In genomic region chr3:133943639-133944131, GRCh38 we compare ENCODE assay signal across 9 cellular contexts. TPM values are rescaled to one million over a fixed set of nuclear protein-coding genes. Genes with fewer than 3 reads are reported as not detected.
DNase-seq lines count a peak whose midpoint lies in the region; ATAC-seq and TF ChIP-seq lines count a peak whose summit lies in the region.
"Had no signal": no experiment of that assay in that cellular context is flagged by ENCODE, and none has a peak within 500 bp of the region (broad histone marks: within the 10 kb centered on the region; RNA-seq: fewer than 3 reads in every experiment).

No MANE protein-coding gene starts in this region.

- peaks cover 44 to 73% (median 63%) of the 10 kb centered on the region in 4 donors for H3K4me1 ChIP-seq in esophagus muscularis mucosa

- H3K36me3 Mint-ChIP-seq in activated CD8-positive, alpha-beta T cell treated with anti-CD3 and anti-CD28 coated beads for 36 hours (ENCODE audit: low read depth), result no peaks in the 10 kb centered on the region

- no peaks in the 10 kb centered on the region for H3K9me3 ChIP-seq in esophagus muscularis mucosa

- DNase-seq in RWPE1 (ENCODE audit: low spot score) (peak; percentile 82), esophagus muscularis mucosa (ENCODE audit: extremely low spot score) (no peak), sciatic nerve (ENCODE audit: low spot score) (no peak), NCI-H748 treated with DMSO at 0.1 percent for 48 hours (lab: John Stamatoyannopoulos, UW) (no peak), DMS153 treated with DMSO at 0.1 percent for 48 hours (lab: John Stamatoyannopoulos, UW; ENCODE audit: unreplicated experiment) (no peak), HEK293T (ENCODE audit: extremely low spot score) (no peak)
- DNase-seq in activated CD8-positive, alpha-beta T cell treated with anti-CD3 and anti-CD28 coated beads for 36 hours, result no peak
- DNase-seq: activated T-cell treated with anti-CD3 and anti-CD28 coated beads, Interleukin-2, amount 50 U/mL, for 48 hours had no signal

- ATAC-seq in GM18868 (IDR thresholded peaks at IDR 0.05; ENCODE audit: unreplicated experiment) (peak; percentile 53), sciatic nerve (peak; percentile 51)
- no peak for ATAC-seq in activated CD8-positive, alpha-beta T cell treated with anti-CD3 and anti-CD28 coated beads for 36 hours

- peaks cover 8% of the 10 kb centered on the region for H3K4me1 Mint-ChIP-seq in activated CD8-positive, alpha-beta T cell treated with anti-CD3 and anti-CD28 coated beads for 36 hours (ENCODE audit: low read depth)

- no peak for TF ChIP-seq POLR2A in esophagus muscularis mucosa (IDR thresholded peaks at IDR 0.05; ENCODE audit: low read depth)

- H3K27ac Mint-ChIP-seq in activated CD8-positive, alpha-beta T cell treated with anti-CD3 and anti-CD28 coated beads for 36 hours, result no peak overlapping the region

- H3K9me3 Mint-ChIP-seq in activated CD8-positive, alpha-beta T cell treated with anti-CD3 and anti-CD28 coated beads for 36 hours, result no peaks in the 10 kb centered on the region

- H3K4me3 Mint-ChIP-seq in activated CD8-positive, alpha-beta T cell treated with anti-CD3 and anti-CD28 coated beads for 36 hours, result no peak overlapping the region

- CTCF ChIA-PET in RWPE1 (lab: Yijun Ruan, JAX), result interaction anchor here (1.0 kb wide), 1 partner anchor 12 kb away, joined by 3 read pairs; no protein-coding TSS in a partner anchor
- CTCF ChIA-PET in activated CD8-positive, alpha-beta T cell treated with anti-CD3 and anti-CD28 coated beads for 36 hours (lab: Charles Lee), result no interaction called here
- CTCF ChIA-PET in HEK293T (lab: Yijun Ruan, JAX), result no interaction called here

- WGBS in esophagus muscularis mucosa, result 68% methylated on average over 5 of the region's 5 CpGs

- TF ChIP-seq EP300 in esophagus muscularis mucosa (IDR thresholded peaks at IDR 0.05), result no peak

- intact Hi-C loops in esophagus muscularis mucosa (cut with DNase I) (no loop called here), sciatic nerve (cut with DNase I) (no loop called here)
- intact Hi-C loops in activated CD8-positive, alpha-beta T cell treated with anti-CD3 and anti-CD28 coated beads for 36 hours (cut with micrococcal nuclease), result no loop called here

- peak overlapping the region; percentile 96 for H3K27ac ChIP-seq in RWPE1
- H3K27ac ChIP-seq in esophagus muscularis mucosa (replicated peaks in 1 of 4), result peak overlapping the region; percentile 63 to 73 (median 66)

- TF ChIP-seq CTCF in RWPE1 (conservative IDR thresholded peaks at IDR 0.05; ENCODE audit: low read depth) (no peak), esophagus muscularis mucosa (IDR thresholded peaks at IDR 0.05) (no peak)
- TF ChIP-seq CTCF in activated CD8-positive, alpha-beta T cell treated with anti-CD3 and anti-CD28 coated beads for 36 hours (IDR thresholded peaks at IDR 0.05), result no peak

- no peaks in the 10 kb centered on the region for H3K27me3 ChIP-seq in esophagus muscularis mucosa

- H3K36me3 ChIP-seq in esophagus muscularis mucosa, result peaks cover 0 to 3% (median 0%) of the 10 kb centered on the region in 4 donors

- peaks cover 5% of the 10 kb centered on the region for H3K27me3 Mint-ChIP-seq in activated CD8-positive, alpha-beta T cell treated with anti-CD3 and anti-CD28 coated beads for 36 hours

- H3K4me3 ChIP-seq in esophagus muscularis mucosa, result no peak overlapping the region

- POLR2A ChIA-PET in RWPE1 (lab: Yijun Ruan, JAX; ENCODE audit: low non-redundant PET) (no interaction called here), HEK293T (lab: Yijun Ruan, JAX) (no interaction called here)
- POLR2A ChIA-PET in activated CD8-positive, alpha-beta T cell treated with anti-CD3 and anti-CD28 coated beads for 36 hours (lab: Charles Lee), result no interaction called here

TF ChIP-seq in HEK293T, 16 proteins besides CTCF, POLR2A, EP300 and RAD21:
- no peak for TF ChIP-seq SP1 (IDR thresholded peaks at IDR 0.05)
- no peak for TF ChIP-seq ELF4 (IDR thresholded peaks at IDR 0.05)
- no peak for TF ChIP-seq FOXA1 (IDR thresholded peaks at IDR 0.05)
- TF ChIP-seq FOXM1 (IDR thresholded peaks at IDR 0.05; ENCODE audit: borderline replicate concordance), result no peak
- no peak for TF ChIP-seq LEF1 (IDR thresholded peaks at IDR 0.05; ENCODE audit: borderline replicate concordance)
- TF ChIP-seq FOXK2 (IDR thresholded peaks at IDR 0.05), result no peak
- TF ChIP-seq BHLHE40 (IDR thresholded peaks at IDR 0.05; ENCODE audit: borderline replicate concordance), result no peak
- TF ChIP-seq ZNF384 (IDR thresholded peaks at IDR 0.05), result no peak
- TF ChIP-seq PKNOX1 (IDR thresholded peaks at IDR 0.05), result no peak
- no peak for TF ChIP-seq CTBP1 (IDR thresholded peaks at IDR 0.05; ENCODE audit: borderline replicate concordance)
- TF ChIP-seq ARNT (IDR thresholded peaks at IDR 0.05), result no peak
- TF ChIP-seq TARDBP (IDR thresholded peaks at IDR 0.05), result no peak
- TF ChIP-seq L3MBTL2 (conservative IDR thresholded peaks at IDR 0.05), result no peak
- TF ChIP-seq HDGF (IDR thresholded peaks at IDR 0.05; ENCODE audit: borderline replicate concordance), result no peak
- TF ChIP-seq NFRKB (IDR thresholded peaks at IDR 0.05), result no peak
- TF ChIP-seq SUZ12 (IDR thresholded peaks at IDR 0.05), result no peak
TF ChIP-seq in HEK293T: peak in this region for 0.

RNA-seq across cellular contexts. Expression of gene RAB6B, which starts 48.0 kb away (rescaled TPM):
- total RNA-seq in esophagus muscularis mucosa (10 to 100 TPM in 2 of 4 donors, 1 to 10 TPM in 2; 6.2 to 11.9 (median 10.5) TPM), sciatic nerve (9.5 TPM)
- total RNA-seq in activated CD8-positive, alpha-beta T cell treated with anti-CD3 and anti-CD28 coated beads for 36 hours, result 1 to 10 TPM; 1.7 to 2.0 TPM
